ENCODE assay signal across 1 cellular context in the genomic region with DNA sequence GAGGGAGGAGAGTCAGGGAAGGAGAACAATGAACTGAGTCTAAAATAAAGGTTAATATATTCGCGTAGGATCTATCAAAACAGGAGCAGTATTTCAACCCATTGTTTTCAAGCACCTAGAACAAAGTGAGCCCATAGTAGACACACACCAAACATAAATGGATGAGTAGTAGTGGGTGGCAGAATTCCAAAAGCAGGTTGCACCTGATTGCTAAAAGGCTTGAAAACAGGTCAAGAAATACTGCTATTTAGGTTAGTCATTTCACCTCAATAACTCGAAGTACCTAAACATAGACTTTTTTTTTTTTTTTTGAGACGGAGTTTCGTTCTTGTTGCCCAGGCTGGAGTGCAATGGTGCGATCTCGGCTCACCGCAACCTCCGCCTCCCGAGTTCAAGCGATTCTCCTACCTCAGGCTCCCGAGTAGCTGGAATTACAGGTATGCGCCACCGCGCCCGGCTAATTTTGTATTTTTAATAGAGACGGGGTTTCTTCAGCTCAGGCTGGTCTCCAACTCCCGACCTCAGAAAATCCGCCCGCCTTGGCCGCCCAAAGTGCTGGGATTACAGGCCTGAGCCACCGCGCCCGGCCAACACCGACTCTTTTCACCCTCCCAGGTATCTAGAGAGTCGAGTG.
TF ChIP-seq lines count a peak whose summit lies in the region.

No MANE protein-coding gene starts in this region.

TF ChIP-seq in IMR-90, 13 proteins besides CTCF, POLR2A, EP300 and RAD21 (continued from another document):
- TF ChIP-seq, protein P1, sequence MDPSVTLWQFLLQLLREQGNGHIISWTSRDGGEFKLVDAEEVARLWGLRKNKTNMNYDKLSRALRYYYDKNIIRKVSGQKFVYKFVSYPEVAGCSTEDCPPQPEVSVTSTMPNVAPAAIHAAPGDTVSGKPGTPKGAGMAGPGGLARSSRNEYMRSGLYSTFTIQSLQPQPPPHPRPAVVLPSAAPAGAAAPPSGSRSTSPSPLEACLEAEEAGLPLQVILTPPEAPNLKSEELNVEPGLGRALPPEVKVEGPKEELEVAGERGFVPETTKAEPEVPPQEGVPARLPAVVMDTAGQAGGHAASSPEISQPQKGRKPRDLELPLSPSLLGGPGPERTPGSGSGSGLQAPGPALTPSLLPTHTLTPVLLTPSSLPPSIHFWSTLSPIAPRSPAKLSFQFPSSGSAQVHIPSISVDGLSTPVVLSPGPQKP (IDR thresholded peaks at IDR 0.05; ENCODE audit: borderline replicate concordance, low read depth, low read length) = no peak
- TF ChIP-seq FOS (IDR thresholded peaks at IDR 0.05; ENCODE audit: low read depth, low read length) (no peak), MAFK (IDR thresholded peaks at IDR 0.05; ENCODE audit: low read depth, low read length) (no peak), NFE2L2 (IDR thresholded peaks at IDR 0.05; ENCODE audit: low read depth, low read length) (no peak), CEBPB (IDR thresholded peaks at IDR 0.05; ENCODE audit: low read depth, low read length) (no peak), BHLHE40 (IDR thresholded peaks at IDR 0.05; ENCODE audit: low read depth, low read length) (no peak)
- TF ChIP-seq, protein P2, sequence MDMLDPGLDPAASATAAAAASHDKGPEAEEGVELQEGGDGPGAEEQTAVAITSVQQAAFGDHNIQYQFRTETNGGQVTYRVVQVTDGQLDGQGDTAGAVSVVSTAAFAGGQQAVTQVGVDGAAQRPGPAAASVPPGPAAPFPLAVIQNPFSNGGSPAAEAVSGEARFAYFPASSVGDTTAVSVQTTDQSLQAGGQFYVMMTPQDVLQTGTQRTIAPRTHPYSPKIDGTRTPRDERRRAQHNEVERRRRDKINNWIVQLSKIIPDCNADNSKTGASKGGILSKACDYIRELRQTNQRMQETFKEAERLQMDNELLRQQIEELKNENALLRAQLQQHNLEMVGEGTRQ (IDR thresholded peaks at IDR 0.05; ENCODE audit: low read depth, low read length) = no peak
